ENCODE assay signal across 8 cellular contexts in genomic region chr20:35277531-35278395, GRCh38.
DNase-seq lines count a peak whose midpoint lies in the region; ATAC-seq lines count a peak whose summit lies in the region.

MMP24OS (minus strand) TSS chr20:35278122; CDS start chr20:35277929, 193 bp downstream.

- DNase-seq in CMK (ENCODE audit: low read depth) (peak; percentile 85), NOMO-1 treated with dmso at 0.1 percent for 144 hours (lab: John Stamatoyannopoulos, UW; ENCODE audit: unreplicated experiment) (peak; percentile 71), epidermal melanocyte (ENCODE audit: insufficient read length, low spot score) (peak; percentile 84), middle frontal gyrus (ENCODE audit: extremely low spot score, low spot score) (peak; percentile 84)
- DNase-seq in activated CD8-positive, alpha-beta memory T cell treated with anti-CD3 and anti-CD28 coated beads, Interleukin-2, amount 50 U/mL, for 48 hours: peak; percentile 95
- DNase-seq in stimulated activated CD8-positive, alpha-beta memory T cell treated with anti-CD3 and anti-CD28 coated beads, Interleukin-2, amount 100 ng/mL, for 1 hour (ENCODE audit: low read depth in 2 of 2): peak; percentile 69 to 78

- peak; percentile 82 for ATAC-seq in GM19397 (IDR thresholded peaks at IDR 0.05; ENCODE audit: unreplicated experiment)
- ATAC-seq in HG03565 (IDR thresholded peaks at IDR 0.05; ENCODE audit: unreplicated experiment): peak; percentile 65

Comparison
In these comparisons a context has a peak if more than half of its experiments do, and no peak if none do; other contexts are left out.
1. Peak in every context shown above with its lines: DNase-seq and ATAC-seq.